ENCODE assay signal across 15 cellular contexts in the genomic region with DNA sequence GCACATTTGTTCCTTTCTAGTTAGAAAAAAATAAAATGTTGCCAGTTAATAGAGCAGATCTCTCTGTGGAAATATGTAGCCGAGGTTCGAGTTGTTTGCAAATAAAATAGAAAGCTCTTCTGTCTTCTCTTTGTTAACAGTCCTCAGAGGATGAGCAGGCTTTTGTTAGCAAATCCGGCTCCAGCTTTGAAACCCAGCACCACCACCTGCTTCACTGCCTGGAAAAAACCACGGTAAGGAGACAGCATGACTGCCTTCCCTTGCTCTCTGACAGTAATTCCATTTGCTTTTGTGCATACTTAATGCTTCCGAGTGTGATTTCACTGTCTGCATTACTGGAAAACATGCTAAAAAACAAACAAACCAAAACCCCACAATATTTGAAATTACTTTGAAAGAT.
DNase-seq lines count a peak whose midpoint lies in the region; ATAC-seq and TF ChIP-seq lines count a peak whose summit lies in the region.
"Had no signal": no experiment of that assay in that cellular context is flagged by ENCODE, and none has a peak within 500 bp of the region (broad histone marks: within the 10 kb centered on the region; RNA-seq: fewer than 3 reads in every experiment).

No MANE protein-coding gene starts in this region.

- DNase-seq in DMS 273 (lab: John Stamatoyannopoulos, UW; ENCODE audit: unreplicated experiment), result peak; percentile 31
- DNase-seq in DMS 273 treated with DMSO at 0.1 percent for 48 hours (lab: John Stamatoyannopoulos, UW), result no peak
- DNase-seq in NCI-H82 treated with DMSO at 0.1 percent for 48 hours (lab: John Stamatoyannopoulos, UW; ENCODE audit: unreplicated experiment), result peak; percentile 74
- DNase-seq in glutamatergic neuron, result peak; percentile 55
- no peak for DNase-seq in body of pancreas
- DNase-seq in foreskin melanocyte, result no peak
- no peak for DNase-seq in left colon
- DNase-seq: 8988T; activated CD4-positive, CD25-positive, alpha-beta regulatory T cell treated with anti-CD3 and anti-CD28 coated beads, Interleukin-2, amount 50 U/mL, for 72 hours; NCI-H2171 treated with DMSO at 0.1 percent for 48 hours; transverse colon had no signal

- peaks cover 6% of the 10 kb centered on the region for H3K4me1 ChIP-seq in body of pancreas
- H3K4me1 ChIP-seq: transverse colon had no signal

- H3K27ac Mint-ChIP-seq in glutamatergic neuron (ENCODE audit: unreplicated experiment), result peak overlapping the region; percentile 99
- H3K27ac Mint-ChIP-seq: activated T-helper 2 cell treated with anti-CD3 and anti-CD28 coated beads, Interferon-gamma antibody, Interleukin-2, Interleukin-4, amounts not matched to agents 10 μg/mL and 5 μg/mL and 100 μg/mL, durations not matched to agents 14 hours and 24 hours and 36 hours had no signal

- 53% methylated on average over 5 of the region's 5 CpGs for WGBS in body of pancreas, 2 donors

- H3K27me3 ChIP-seq in body of pancreas, result no peaks in the 10 kb centered on the region
- H3K27me3 ChIP-seq: transverse colon had no signal

- peak overlapping the region; percentile 86 for H3K4me3 Mint-ChIP-seq in glutamatergic neuron (ENCODE audit: unreplicated experiment)

- no peak overlapping the region for H3K4me3 ChIP-seq in body of pancreas
- H3K4me3 ChIP-seq: SK-N-MC, skin epidermis, transverse colon had no signal

- H3K27me3 Mint-ChIP-seq in glutamatergic neuron (ENCODE audit: unreplicated experiment), result no peaks in the 10 kb centered on the region

- no peaks in the 10 kb centered on the region for H3K9me3 ChIP-seq in body of pancreas
- H3K9me3 ChIP-seq: transverse colon had no signal

- H3K9me3 Mint-ChIP-seq in glutamatergic neuron (ENCODE audit: unreplicated experiment), result peaks cover 1% of the 10 kb centered on the region
- H3K9me3 Mint-ChIP-seq: activated T-helper 2 cell treated with anti-CD3 and anti-CD28 coated beads, Interferon-gamma antibody, Interleukin-2, Interleukin-4, amounts not matched to agents 10 μg/mL and 5 μg/mL and 100 μg/mL, durations not matched to agents 14 hours and 24 hours and 36 hours had no signal

- no peaks in the 10 kb centered on the region for H3K36me3 ChIP-seq in body of pancreas (replicated peaks in 1 of 2; ENCODE audit: insufficient read depth in 1 of 2, low read depth in 2 of 2)
- H3K36me3 ChIP-seq: transverse colon had no signal

- H3K4me1 Mint-ChIP-seq in glutamatergic neuron (ENCODE audit: low read depth, unreplicated experiment), result peaks cover 34% of the 10 kb centered on the region

- H3K36me3 Mint-ChIP-seq in glutamatergic neuron (ENCODE audit: unreplicated experiment), result no peaks in the 10 kb centered on the region

- TF ChIP-seq CTCF in glutamatergic neuron (IDR thresholded peaks at IDR 0.05; ENCODE audit: partially characterized antibody, unreplicated experiment) (no peak), body of pancreas (IDR thresholded peaks at IDR 0.05) (no peak)

- no peak overlapping the region for H3K27ac ChIP-seq in body of pancreas
- H3K27ac ChIP-seq: SK-N-MC, skin epidermis, transverse colon had no signal

- intact Hi-C loops in body of pancreas (cut with DNase I), result no loop called here
- intact Hi-C loops in left colon (cut with DNase I, micrococcal nuclease), result no loop called here

- ATAC-seq in HG02870 (IDR thresholded peaks at IDR 0.05; ENCODE audit: unreplicated experiment), result no peak
- no peak for ATAC-seq in body of pancreas
- ATAC-seq in left colon, result no peak

- TF ChIP-seq POLR2A in body of pancreas (IDR thresholded peaks at IDR 0.05), result no peak

Comparison
In these comparisons a context has a peak if more than half of its experiments do, and no peak if none do; other contexts are left out.
1. DNase-seq: peak in DMS 273 (single experiment), NCI-H82 treated with DMSO at 0.1 percent for 48 hours (single experiment) and glutamatergic neuron (single experiment); none in DMS 273 treated with DMSO at 0.1 percent for 48 hours (single experiment), body of pancreas (0 of 4), foreskin melanocyte (single experiment) and left colon (0 of 2).